Comparison of ENCODE assay signal across 8 cellular contexts in the genomic region with DNA sequence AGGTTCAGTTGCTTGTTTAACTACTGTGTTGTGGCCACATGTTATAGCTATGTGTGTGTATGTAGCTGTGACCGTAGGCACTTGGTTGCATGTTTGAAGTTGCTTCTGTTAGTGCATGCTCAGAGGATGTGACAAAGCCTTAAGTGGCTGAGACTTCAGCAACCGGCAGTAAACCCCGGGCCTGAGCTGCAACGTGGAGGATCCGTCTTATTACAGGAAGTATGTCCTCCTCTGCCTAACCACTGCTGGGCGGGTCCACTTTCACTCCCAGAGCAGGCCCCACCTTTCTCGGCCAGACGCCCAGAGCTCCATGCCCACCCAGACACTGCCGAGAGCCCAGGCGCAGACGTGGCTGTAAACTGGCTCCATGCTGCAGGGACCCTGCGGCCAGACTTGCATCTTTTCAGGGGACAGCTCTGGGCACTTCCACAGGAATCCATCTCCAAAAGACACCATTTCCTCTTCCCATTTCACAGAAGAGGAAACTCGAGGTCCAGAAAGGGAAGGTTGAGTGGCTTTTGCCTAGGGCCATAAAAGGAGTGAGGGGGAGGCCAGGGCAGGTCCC. TPM values are rescaled to one million over a fixed set of nuclear protein-coding genes. Genes with fewer than 3 reads are reported as not detected.
DNase-seq lines count a peak whose midpoint lies in the region; ATAC-seq and TF ChIP-seq lines count a peak whose summit lies in the region.

No MANE protein-coding gene starts in this region.

- H3K4me3 Mint-ChIP-seq in activated CD4-positive, alpha-beta memory T cell treated with anti-CD3 and anti-CD28 coated beads, Interleukin-2, amount 10 ng/mL, durations not matched to agents 7 days and 5 days = no peak overlapping the region

- H3K27ac ChIP-seq in ovary = peak overlapping the region in 1 of 2 donors; percentile 90
- no peak overlapping the region for H3K27ac ChIP-seq in Karpas-422 (ENCODE audit: low read length)

- TF ChIP-seq CTCF in ovary (IDR thresholded peaks at IDR 0.05) = no peak

- ATAC-seq in esophagus mucosa (peak; percentile 32), HG03442 (IDR thresholded peaks at IDR 0.05; ENCODE audit: unreplicated experiment) (no peak)

- H3K4me2 ChIP-seq in Karpas-422 (ENCODE audit: low read depth, low read length, poor library complexity, severe bottlenecking) = no peak overlapping the region

- H3K4me1 Mint-ChIP-seq in activated CD4-positive, alpha-beta memory T cell treated with anti-CD3 and anti-CD28 coated beads, Interleukin-2, amount 10 ng/mL, durations not matched to agents 7 days and 5 days = peaks cover 33% of the 10 kb centered on the region

- no peak overlapping the region for H2AFZ ChIP-seq in Karpas-422 (ENCODE audit: low read length)

- intact Hi-C loops in ovary (cut with DNase I) = loop anchor here in 1 of 4 donors (10.0 kb wide), 1 partner anchor 62 kb away; the partner anchor contains the start of gene ASAP3

- no peaks in the 10 kb centered on the region for H3K9me3 Mint-ChIP-seq in activated CD4-positive, alpha-beta memory T cell treated with anti-CD3 and anti-CD28 coated beads, Interleukin-2, amount 10 ng/mL, durations not matched to agents 7 days and 5 days

- no peaks in the 10 kb centered on the region for H3K36me3 Mint-ChIP-seq in activated CD4-positive, alpha-beta memory T cell treated with anti-CD3 and anti-CD28 coated beads, Interleukin-2, amount 10 ng/mL, durations not matched to agents 7 days and 5 days (ENCODE audit: low read depth)

- no peaks in the 10 kb centered on the region for H3K9me2 ChIP-seq in Karpas-422 (replicated peaks; ENCODE audit: insufficient read depth, low read length)

- H3K27me3 Mint-ChIP-seq in activated CD4-positive, alpha-beta memory T cell treated with anti-CD3 and anti-CD28 coated beads, Interleukin-2, amount 10 ng/mL, durations not matched to agents 7 days and 5 days = peaks cover 44% of the 10 kb centered on the region

- H3K9ac ChIP-seq in Karpas-422 (ENCODE audit: low read length) = no peak overlapping the region

- peaks cover 21% of the 10 kb centered on the region for H3K4me1 ChIP-seq in ovary (ENCODE audit: insufficient read depth)
- H3K4me1 ChIP-seq in Karpas-422 (ENCODE audit: low read length) = no peaks in the 10 kb centered on the region

- DNase-seq in activated gamma-delta T cell treated with Interleukin-2 at 50 U/mL for 16 hours (peak; percentile 57), activated gamma-delta T cell (lab: John Stamatoyannopoulos, UW) (no peak), ovary (peak; percentile 77 to 87 (median 83)), Karpas-422 (no peak), NCI-H345 treated with DMSO at 0.1 percent for 48 hours (lab: John Stamatoyannopoulos, UW; ENCODE audit: unreplicated experiment) (no peak)
- DNase-seq in activated CD4-positive, alpha-beta memory T cell treated with anti-CD3 and anti-CD28 coated beads, Interleukin-2, amount 10 ng/mL, durations not matched to agents 7 days and 5 days = peak; percentile 73

- CTCF ChIA-PET in activated CD4-positive, alpha-beta memory T cell treated with anti-CD3 and anti-CD28 coated beads, Interleukin-2, amount 10 ng/mL, durations not matched to agents 7 days and 5 days (lab: Charles Lee) = interaction anchor here (0.5 to 1.5 kb wide), 6 partner anchors 11 to 215 kb away, joined by 3 to 11 read pairs (median 3); partner anchors contain the start of gene HNRNPR

- peak overlapping the region; percentile 36 for H3K27ac Mint-ChIP-seq in activated CD4-positive, alpha-beta memory T cell treated with anti-CD3 and anti-CD28 coated beads, Interleukin-2, amount 10 ng/mL, durations not matched to agents 7 days and 5 days

- no peaks in the 10 kb centered on the region for H3K9me3 ChIP-seq in ovary
- H3K9me3 ChIP-seq in Karpas-422 (ENCODE audit: low read length) = no peaks in the 10 kb centered on the region

- 2 to 6% (median 4%) methylated on average over 13 of the region's 13 CpGs for WGBS in ovary, 3 donors

- no peak overlapping the region for H3K4me3 ChIP-seq in ovary
- no peak overlapping the region for H3K4me3 ChIP-seq in Karpas-422 (ENCODE audit: low read length)

- H3K79me2 ChIP-seq in Karpas-422 (ENCODE audit: low read length) = no peaks in the 10 kb centered on the region

- H3K27me3 ChIP-seq in ovary (no peaks in the 10 kb centered on the region), Karpas-422 (ENCODE audit: low read length) (no peaks in the 10 kb centered on the region)

- no peak for TF ChIP-seq EP300 in ovary (IDR thresholded peaks at IDR 0.05)

- H3K36me3 ChIP-seq in ovary = no peaks in the 10 kb centered on the region
- H3K36me3 ChIP-seq in Karpas-422 (ENCODE audit: insufficient read depth, low read length) = no peaks in the 10 kb centered on the region

- H4K20me1 ChIP-seq in Karpas-422 (ENCODE audit: insufficient read depth, low read depth, low read length) = no peaks in the 10 kb centered on the region

- no peak for TF ChIP-seq POLR2A in ovary (IDR thresholded peaks at IDR 0.05)

- POLR2A ChIA-PET in activated CD4-positive, alpha-beta memory T cell treated with anti-CD3 and anti-CD28 coated beads, Interleukin-2, amount 10 ng/mL, durations not matched to agents 7 days and 5 days (lab: Charles Lee) = interaction anchor here (0.8 to 1.3 kb wide), 4 partner anchors 59 to 81 kb away, joined by 3 to 5 read pairs (median 4); partner anchors contain the start of genes ASAP3 and HNRNPR

RNA-seq across cellular contexts. Expression of gene TCEA3, which starts 2.2 kb away (rescaled TPM):
- total RNA-seq in activated CD4-positive, alpha-beta memory T cell treated with anti-CD3 and anti-CD28 coated beads, Interleukin-2, amount 10 ng/mL, durations not matched to agents 7 days and 5 days = 1 to 10 TPM; 1.2 to 1.7 TPM
- total RNA-seq in esophagus mucosa (25.6 TPM), ovary (100 to 1,000 TPM in 3 of 7 donors, 10 to 100 TPM in 4; 42.0 to 153 (median 79.7) TPM)
- polyA plus RNA-seq in ovary = 10 to 100 TPM; 72.5 to 73.8 TPM
- total RNA-seq in Karpas-422 (2014; rRNA removed; shearing (Covaris generic); ENCODE audit: low replicate concordance) = not detected in 2 replicates

RNA-seq across cellular contexts. Expression of gene ZNF436, which starts 52.8 kb away (rescaled TPM):
- 1 to 10 TPM; 6.1 to 6.8 TPM for total RNA-seq in activated CD4-positive, alpha-beta memory T cell treated with anti-CD3 and anti-CD28 coated beads, Interleukin-2, amount 10 ng/mL, durations not matched to agents 7 days and 5 days
- total RNA-seq in esophagus mucosa (23.7 TPM), ovary (10 to 100 TPM; 16.5 to 42.6 (median 23.5) TPM)
- 10 to 100 TPM; 17.2 to 43.1 TPM for polyA plus RNA-seq in ovary
- total RNA-seq in Karpas-422 (2014; rRNA removed; shearing (Covaris generic); ENCODE audit: low replicate concordance) = 6.4 and 7.4 TPM in 2 replicates

Comparison
In these comparisons a context has a peak if more than half of its experiments do, and no peak if none do; other contexts are left out.
1. DNase-seq: peak in activated gamma-delta T cell treated with Interleukin-2 at 50 U/mL for 16 hours (single experiment), activated CD4-positive, alpha-beta memory T cell treated with anti-CD3 and anti-CD28 coated beads, Interleukin-2, amount 10 ng/mL, durations not matched to agents 7 days and 5 days (single experiment) and ovary (5 of 5); none in activated gamma-delta T cell (single experiment), Karpas-422 (single experiment) and NCI-H345 treated with DMSO at 0.1 percent for 48 hours (single experiment).